In the genomic region with DNA sequence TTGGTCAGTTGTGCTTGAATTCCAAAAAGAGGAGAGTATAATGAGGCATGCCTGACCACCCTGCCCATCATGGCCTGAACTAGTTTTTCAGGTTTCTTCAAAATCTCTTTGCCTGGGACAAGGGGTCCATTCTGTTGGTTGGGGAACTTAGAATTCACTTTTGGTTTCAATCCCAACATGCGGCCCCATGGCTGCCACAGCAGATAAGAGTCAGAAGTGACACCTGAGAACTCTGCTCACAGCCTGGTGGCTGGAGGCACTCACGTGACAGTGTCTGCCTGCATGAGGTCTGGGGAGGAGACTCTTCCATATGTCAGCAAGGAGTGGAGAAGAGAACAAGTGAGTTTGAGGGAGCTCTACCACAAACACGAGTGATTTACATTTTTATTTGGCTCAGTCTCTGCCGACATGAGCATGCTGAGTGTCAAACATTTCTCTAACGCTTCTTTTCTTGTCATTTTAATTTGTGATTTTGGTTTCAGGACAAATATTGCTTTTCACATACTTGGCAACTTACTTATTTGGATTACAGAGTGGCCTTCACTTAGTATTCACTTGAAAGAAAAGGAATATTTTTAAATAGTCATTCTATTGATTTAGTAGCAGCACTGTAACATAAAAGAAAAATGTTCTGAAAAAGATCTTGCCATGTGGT, we compare ENCODE assay signal across 25 cellular contexts.
DNase-seq lines count a peak whose midpoint lies in the region; ATAC-seq, FAIRE-seq and TF ChIP-seq lines count a peak whose summit lies in the region.
"Had no signal": no experiment of that assay in that cellular context is flagged by ENCODE, and none has a peak within 500 bp of the region (broad histone marks: within the 10 kb centered on the region; RNA-seq: fewer than 3 reads in every experiment).

No MANE protein-coding gene starts in this region.

- no peaks in the 10 kb centered on the region for H3K36me3 ChIP-seq in IMR-90 (ENCODE audit: control insufficient read depth, insufficient read depth, low read length)
- H3K36me3 ChIP-seq in H1 (ENCODE audit: control insufficient read depth in 2 of 4, insufficient read depth in 4 of 4, low read length in 3 of 4): no peaks in the 10 kb centered on the region
- H3K36me3 ChIP-seq: heart left ventricle, thoracic aorta had no signal

- H4K8ac ChIP-seq in IMR-90 (ENCODE audit: low read depth in 2 of 2, low read length in 2 of 2) (no peak overlapping the region), H1 (ENCODE audit: extremely low read depth, insufficient read depth, low read length) (no peak overlapping the region)

- WGBS in IMR-90 (ENCODE audit: extremely low coverage in 2 of 2, insufficient read length in 1 of 2), 2 experiments: 40% methylated on average over 1 of the region's 5 CpGs; no CpG with 5 or more reads in 1 of the 2 experiments
- WGBS in H1 (ENCODE audit: extremely low coverage in 1 of 2, insufficient coverage in 1 of 2, insufficient read length in 1 of 2, insufficient replicate concordance in 2 of 2, low coverage in 1 of 2, low lambda C conversion rate in 2 of 2, missing lambda C conversion rate in 1 of 2), 2 experiments: 84% methylated on average over 5 of the region's 5 CpGs; no CpG with 5 or more reads in 1 of the 2 experiments
- WGBS in right cardiac atrium: 46% methylated on average over 5 of the region's 5 CpGs

- no peak overlapping the region for H2AK5ac ChIP-seq in IMR-90 (ENCODE audit: low read depth, low read length)
- no peak overlapping the region for H2AK5ac ChIP-seq in H1 (ENCODE audit: low read depth, low read length)

- peak; percentile 84 for ATAC-seq in GM21381 (IDR thresholded peaks at IDR 0.05; ENCODE audit: unreplicated experiment)
- peak; percentile 35; the same call in 1 of the 2 replicates for ATAC-seq in IMR-90 (ENCODE audit: low read depth)
- ATAC-seq in right cardiac atrium: no peak
- ATAC-seq: activated CD8-positive, alpha-beta memory T cell treated with anti-CD3 and anti-CD28 coated beads, Interleukin-2, amount 10 ng/mL, durations not matched to agents 7 days and 5 days; heart left ventricle; T-helper 17 cell had no signal

- no peaks in the 10 kb centered on the region for H3K23me2 ChIP-seq in H1 (ENCODE audit: low read depth, low read length)

- H3K9me3 Mint-ChIP-seq in type B pancreatic cell: peaks cover 7% of the 10 kb centered on the region

- TF ChIP-seq CTCF in IMR-90 (conservative IDR thresholded peaks at IDR 0.05; ENCODE audit: low read depth, low read length) (no peak), H1 (IDR thresholded peaks at IDR 0.05; ENCODE audit: control extremely low read depth in 1 of 3, insufficient read depth in 1 of 3, low read depth in 1 of 3, low read length in 3 of 3) (no peak), type B pancreatic cell (conservative IDR thresholded peaks at IDR 0.05) (no peak)

- no peak for TF ChIP-seq EP300 in H1 (IDR thresholded peaks at IDR 0.05; ENCODE audit: borderline replicate concordance in 1 of 2, low read depth in 2 of 2, low read length in 2 of 2)

- H2BK12ac ChIP-seq in H1 (ENCODE audit: low read depth, low read length): no peak overlapping the region

- CTCF ChIA-PET in IMR-90 (lab: Yijun Ruan, JAX) (no interaction called here), H1 (lab: Charles Lee; ENCODE audit: partially characterized antibody) (interaction anchor here (1.3 kb wide), 1 partner anchor 9 kb away, joined by 3 read pairs; no protein-coding TSS in a partner anchor)

- H3K4ac ChIP-seq in IMR-90 (ENCODE audit: low read depth, low read length) (no peak overlapping the region), H1 (replicated peaks; ENCODE audit: insufficient read length, low read depth, low read length) (no peak overlapping the region)

- H2BK5ac ChIP-seq in IMR-90 (ENCODE audit: low read depth, low read length, poor library complexity, severe bottlenecking) (no peak overlapping the region), H1 (ENCODE audit: low read depth, low read length) (no peak overlapping the region)

- H2BK15ac ChIP-seq in IMR-90 (ENCODE audit: low read depth, low read length) (no peak overlapping the region), H1 (ENCODE audit: low read length) (no peak overlapping the region)

- no peak overlapping the region for H3K23ac ChIP-seq in IMR-90 (ENCODE audit: low read depth, low read length)
- H3K23ac ChIP-seq in H1 (ENCODE audit: insufficient read length): no peak overlapping the region

- no peak for DNase-seq in IMR-90
- DNase-seq in H1 (ENCODE audit: low read depth in 1 of 2, low spot score in 2 of 2): no peak
- no peak for DNase-seq in type B pancreatic cell (ENCODE audit: extremely low spot score, unreplicated experiment)
- no peak for DNase-seq in right cardiac atrium
- DNase-seq in activated CD8-positive, alpha-beta memory T cell treated with anti-CD3 and anti-CD28 coated beads, Interleukin-2, amount 50 U/mL, for 48 hours: no peak
- DNase-seq in cortex of kidney (lab: John Stamatoyannopoulos, UW): no peak
- DNase-seq: activated CD4-positive, CD25-positive, alpha-beta regulatory T cell treated with anti-CD3 and anti-CD28 coated beads, Interleukin-2, amount 50 U/mL, for 72 hours; activated CD8-positive, alpha-beta memory T cell treated with anti-CD3 and anti-CD28 coated beads, Interleukin-2, amount 10 ng/mL, durations not matched to agents 7 days and 5 days; activated effector memory CD4-positive, alpha-beta T cell treated with Interleukin-2 at 50 U/mL for 16 hours; caudate nucleus; DMS79; effector CD4-positive, alpha-beta T cell; HCEC 1CT; heart left ventricle; KG1; kidney; NCI-H1105 treated with DMSO at 0.1 percent for 48 hours; occipital lobe; Right ventricle myocardium superior; stimulated activated CD4-positive, alpha-beta T cell treated with anti-CD3 and anti-CD28 coated beads, Interleukin-4, amount 100 ng/mL, for 24 hours; stimulated activated CD8-positive, alpha-beta memory T cell treated with anti-CD3 and anti-CD28 coated beads, Interleukin-4, amount 100 ng/mL, for 48 hours; T-helper 17 cell had no signal

- H4K20me1 ChIP-seq in IMR-90 (ENCODE audit: insufficient read depth, low read length) (no peaks in the 10 kb centered on the region), H1 (replicated peaks in 1 of 2; ENCODE audit: control insufficient read depth in 1 of 2, insufficient read depth in 2 of 2, low read length in 2 of 2) (no peaks in the 10 kb centered on the region)

- no peak overlapping the region for H3K18ac ChIP-seq in IMR-90 (ENCODE audit: low read depth, low read length)
- H3K18ac ChIP-seq in H1 (ENCODE audit: extremely low read depth, low read length): no peak overlapping the region

- H3K27me3 Mint-ChIP-seq in type B pancreatic cell: no peaks in the 10 kb centered on the region
- H3K27me3 Mint-ChIP-seq: activated CD8-positive, alpha-beta memory T cell treated with anti-CD3 and anti-CD28 coated beads, Interleukin-2, amount 10 ng/mL, durations not matched to agents 7 days and 5 days had no signal

- dilution Hi-C loops in IMR-90 (cut with HindIII; ENCODE audit: low sequenced_read_pairs, unreplicated experiment): no loop called here

- peaks cover 58% of the 10 kb centered on the region for H3K27me3 ChIP-seq in IMR-90 (ENCODE audit: control insufficient read depth, insufficient read depth, low read length)
- no peaks in the 10 kb centered on the region for H3K27me3 ChIP-seq in H1 (replicated peaks in 1 of 4; ENCODE audit: control insufficient read depth in 3 of 4, extremely low read depth in 1 of 4, insufficient read depth in 3 of 4, low read length in 3 of 4)
- H3K27me3 ChIP-seq in right cardiac atrium (ENCODE audit: control insufficient read depth, insufficient read depth): no peaks in the 10 kb centered on the region

- TF ChIP-seq RAD21 in IMR-90 (IDR thresholded peaks at IDR 0.05; ENCODE audit: low read length) (no peak), H1 (IDR thresholded peaks at IDR 0.05 in 1 of 2, conservative IDR thresholded peaks at IDR 0.05 in 1 of 2; ENCODE audit: low read depth in 2 of 2, low read length in 2 of 2) (no peak)

- no peak overlapping the region for H3K4me3 ChIP-seq in IMR-90 (ENCODE audit: insufficient read depth, low read depth, low read length)
- H3K4me3 ChIP-seq in H1 (ENCODE audit: extremely low read depth in 1 of 4, insufficient read depth in 2 of 4, low read depth in 3 of 4, low read length in 4 of 4): no peak overlapping the region
- no peak overlapping the region for H3K4me3 ChIP-seq in right cardiac atrium (ENCODE audit: low read length)
- H3K4me3 ChIP-seq: heart left ventricle, thoracic aorta had no signal

- H2AK9ac ChIP-seq in IMR-90 (replicated peaks; ENCODE audit: low read depth, low read length, poor library complexity): no peak overlapping the region

- peak overlapping the region; percentile 50 for H3K27ac Mint-ChIP-seq in type B pancreatic cell
- H3K27ac Mint-ChIP-seq: activated CD8-positive, alpha-beta memory T cell treated with anti-CD3 and anti-CD28 coated beads, Interleukin-2, amount 10 ng/mL, durations not matched to agents 7 days and 5 days; T-helper 17 cell had no signal

- H3K14ac ChIP-seq in IMR-90 (replicated peaks; ENCODE audit: low read depth, low read length) (no peak overlapping the region), H1 (ENCODE audit: insufficient read length) (no peak overlapping the region)

- no peaks in the 10 kb centered on the region for H3K9me1 ChIP-seq in IMR-90 (ENCODE audit: insufficient read depth, low read length)

- H3K27ac ChIP-seq in IMR-90 (ENCODE audit: insufficient read depth, low read length) (no peak overlapping the region), H1 (ENCODE audit: low read depth, low read length) (no peak overlapping the region), right cardiac atrium (ENCODE audit: low read length) (no peak overlapping the region)
- H3K27ac ChIP-seq: heart left ventricle, HL-60, thoracic aorta had no signal

- H2AFZ ChIP-seq in IMR-90 (replicated peaks; ENCODE audit: low read length, poor library complexity) (no peak overlapping the region), H1 (ENCODE audit: low read length) (peak overlapping the region; percentile 56; the same call in 1 of the 2 replicates)

- H3K9me3 ChIP-seq in IMR-90 (ENCODE audit: control insufficient read depth, insufficient read depth, low read length): peaks cover 7% of the 10 kb centered on the region
- H3K9me3 ChIP-seq in H1 (ENCODE audit: insufficient read depth in 2 of 2, low read depth in 1 of 2, low read length in 1 of 2): no peaks in the 10 kb centered on the region
- no peaks in the 10 kb centered on the region for H3K9me3 ChIP-seq in right cardiac atrium (ENCODE audit: control insufficient read depth, low read length)
- H3K9me3 ChIP-seq: thoracic aorta had no signal

- H3K4me3 Mint-ChIP-seq in type B pancreatic cell: peak overlapping the region; percentile 6
- H3K4me3 Mint-ChIP-seq: activated CD8-positive, alpha-beta memory T cell treated with anti-CD3 and anti-CD28 coated beads, Interleukin-2, amount 10 ng/mL, durations not matched to agents 7 days and 5 days; T-helper 17 cell had no signal

- intact Hi-C loops in IMR-90 (cut with micrococcal nuclease): no loop called here
- intact Hi-C loops in right cardiac atrium (cut with DNase I): no loop called here

- H2BK20ac ChIP-seq in IMR-90 (ENCODE audit: low read depth, low read length) (no peak overlapping the region), H1 (ENCODE audit: low read length) (no peak overlapping the region)

- no peak for FAIRE-seq in H1 (lab: Jason Lieb, UNC)
- FAIRE-seq: kidney had no signal

- BruUV-seq in IMR-90 (replicated peaks; lab: Mats Ljungman, UMichigan): no TSS peak

- no peak overlapping the region for H2BK120ac ChIP-seq in IMR-90 (ENCODE audit: low read depth, low read length)
- H2BK120ac ChIP-seq in H1 (replicated peaks; ENCODE audit: low read depth, low read length): no peak overlapping the region

- no peak for TF ChIP-seq POLR2A in IMR-90 (IDR thresholded peaks at IDR 0.05; ENCODE audit: low read depth, low read length)
- TF ChIP-seq POLR2A in H1 (IDR thresholded peaks at IDR 0.05; ENCODE audit: control extremely low read depth in 1 of 2, low read depth in 2 of 2, low read length in 2 of 2): no peak

- no peaks in the 10 kb centered on the region for H3K79me1 ChIP-seq in IMR-90 (ENCODE audit: low read depth in 1 of 2, low read length in 2 of 2)
- H3K79me1 ChIP-seq in H1 (ENCODE audit: low read depth, low read length): no peaks in the 10 kb centered on the region

- POLR2A ChIA-PET in IMR-90 (lab: Charles Lee; ENCODE audit: unreplicated experiment): no interaction called here
- POLR2A ChIA-PET in H1 (lab: Charles Lee; ENCODE audit: partially characterized antibody): no interaction called here

- H3K36me3 Mint-ChIP-seq in type B pancreatic cell: no peaks in the 10 kb centered on the region
- H3K36me3 Mint-ChIP-seq: activated CD8-positive, alpha-beta memory T cell treated with anti-CD3 and anti-CD28 coated beads, Interleukin-2, amount 10 ng/mL, durations not matched to agents 7 days and 5 days had no signal

- in situ Hi-C loops in IMR-90 (cut with MboI; ENCODE audit: low sequenced_read_pairs): no loop called here

- H4K5ac ChIP-seq in IMR-90 (ENCODE audit: low read depth, low read length) (no peak overlapping the region), H1 (ENCODE audit: insufficient read length, low read depth, low read length) (no peak overlapping the region)

- no peak overlapping the region for H3K4me2 ChIP-seq in IMR-90 (ENCODE audit: low read depth, low read length)
- H3K4me2 ChIP-seq in H1 (ENCODE audit: insufficient read depth in 1 of 2, low read depth in 2 of 2, low read length in 2 of 2): no peak overlapping the region

- H3K79me2 ChIP-seq in H1 (ENCODE audit: control insufficient read depth in 1 of 2, insufficient read depth in 2 of 2, low read length in 2 of 2): no peaks in the 10 kb centered on the region

- H3K9ac ChIP-seq in IMR-90 (ENCODE audit: low read depth, low read length): no peak overlapping the region
- no peak overlapping the region for H3K9ac ChIP-seq in H1 (replicated peaks in 1 of 4; ENCODE audit: extremely low read depth in 1 of 4, low read depth in 3 of 4, low read length in 3 of 4)

- H3K4me1 ChIP-seq in IMR-90 (ENCODE audit: control insufficient read depth, insufficient read depth, low read length) (no peaks in the 10 kb centered on the region), H1 (replicated peaks in 1 of 4; ENCODE audit: control insufficient read depth in 3 of 4, insufficient read depth in 4 of 4, low read length in 3 of 4) (no peaks in the 10 kb centered on the region), right cardiac atrium (ENCODE audit: control insufficient read depth, insufficient read depth, low read length) (no peaks in the 10 kb centered on the region)

- H3K56ac ChIP-seq in IMR-90 (ENCODE audit: extremely low read depth, insufficient read depth, low read length) (no peak overlapping the region), H1 (replicated peaks; ENCODE audit: insufficient read length, low read depth, low read length) (no peak overlapping the region)

- H4K91ac ChIP-seq in IMR-90 (ENCODE audit: insufficient read depth, low read depth, low read length) (no peak overlapping the region), H1 (replicated peaks; ENCODE audit: insufficient read length, low read length) (no peak overlapping the region)

- peaks cover 10% of the 10 kb centered on the region for H3K4me1 Mint-ChIP-seq in type B pancreatic cell (ENCODE audit: unreplicated experiment)
- H3K4me1 Mint-ChIP-seq: activated CD8-positive, alpha-beta memory T cell treated with anti-CD3 and anti-CD28 coated beads, Interleukin-2, amount 10 ng/mL, durations not matched to agents 7 days and 5 days; T-helper 17 cell had no signal

Comparison
In these comparisons a context has a peak if more than half of its experiments do, and no peak if none do; other contexts are left out.
1. ATAC-seq: peak in GM21381 (single experiment) and IMR-90 (single experiment); none in right cardiac atrium (0 of 2).